ENCODE assay signal across 12 cellular contexts in genomic region chr7:151429232-151429554, GRCh38. TPM values are rescaled to one million over a fixed set of nuclear protein-coding genes. Genes with fewer than 3 reads are reported as not detected.
DNase-seq lines count a peak whose midpoint lies in the region; ATAC-seq and TF ChIP-seq lines count a peak whose summit lies in the region.
"Had no signal": no experiment of that assay in that cellular context is flagged by ENCODE, and none has a peak within 500 bp of the region (broad histone marks: within the 10 kb centered on the region; RNA-seq: fewer than 3 reads in every experiment).

No MANE protein-coding gene starts in this region.

- peaks cover 7 to 56% (median 22%) of the 10 kb centered on the region in 4 donors for H3K4me1 Mint-ChIP-seq in CD4-positive, CD25-positive, alpha-beta regulatory T cell
- H3K4me1 Mint-ChIP-seq in brain, result peaks cover 21% of the 10 kb centered on the region
- H3K4me1 Mint-ChIP-seq in activated T-helper 2 cell treated with anti-CD3 and anti-CD28 coated beads, Interferon-gamma antibody, Interleukin-2, Interleukin-4, amounts not matched to agents 10 μg/mL and 5 μg/mL and 100 μg/mL, durations not matched to agents 14 hours and 24 hours and 36 hours (ENCODE audit: low read depth), result peaks cover 34% of the 10 kb centered on the region

- H3K27me3 Mint-ChIP-seq in CD4-positive, CD25-positive, alpha-beta regulatory T cell, result no peaks in the 10 kb centered on the region
- no peaks in the 10 kb centered on the region for H3K27me3 Mint-ChIP-seq in brain
- peaks cover 5% of the 10 kb centered on the region for H3K27me3 Mint-ChIP-seq in activated T-helper 2 cell treated with anti-CD3 and anti-CD28 coated beads, Interferon-gamma antibody, Interleukin-2, Interleukin-4, amounts not matched to agents 10 μg/mL and 5 μg/mL and 100 μg/mL, durations not matched to agents 14 hours and 24 hours and 36 hours (ENCODE audit: low read depth)

- intact Hi-C loops in HCT116 (cut with micrococcal nuclease), result no loop called here
- intact Hi-C loops in ovary (cut with DNase I), result no loop called here
- intact Hi-C loops in activated T-helper 2 cell treated with anti-CD3 and anti-CD28 coated beads, Interferon-gamma antibody, Interleukin-2, Interleukin-4, amounts not matched to agents 10 μg/mL and 5 μg/mL and 100 μg/mL, durations not matched to agents 14 hours and 24 hours and 36 hours (cut with micrococcal nuclease), result loop anchor here (2.0 kb wide), 1 partner anchor 14 kb away; no protein-coding TSS in a partner anchor

- peak overlapping the region; percentile 32 for H3K4me2 ChIP-seq in HCT116 (ENCODE audit: low read length)

- no peak overlapping the region for H3K9ac ChIP-seq in HCT116 (ENCODE audit: low read length)

- no peak for TF ChIP-seq EP300 in ovary (IDR thresholded peaks at IDR 0.05)

- H3K9me3 Mint-ChIP-seq in CD4-positive, CD25-positive, alpha-beta regulatory T cell, result no peaks in the 10 kb centered on the region
- H3K9me3 Mint-ChIP-seq in brain, result peaks cover 0 to 5% (median 2%) of the 10 kb centered on the region in 5 experiments
- H3K9me3 Mint-ChIP-seq in activated T-helper 2 cell treated with anti-CD3 and anti-CD28 coated beads, Interferon-gamma antibody, Interleukin-2, Interleukin-4, amounts not matched to agents 10 μg/mL and 5 μg/mL and 100 μg/mL, durations not matched to agents 14 hours and 24 hours and 36 hours, result no peaks in the 10 kb centered on the region

- RAD21 ChIA-PET in HCT116 (lab: Charles Lee; ENCODE audit: low non-redundant PET in 1 of 2, low total read pairs in 2 of 2, uncharacterized antibody in 2 of 2, unreplicated experiment in 2 of 2), result no interaction called here

- TF ChIP-seq POLR2A in HCT116 (IDR thresholded peaks at IDR 0.05; ENCODE audit: borderline replicate concordance, extremely low read depth, insufficient read depth, insufficient read length) (no peak), ovary (IDR thresholded peaks at IDR 0.05) (no peak)

- no peaks in the 10 kb centered on the region for H3K36me3 ChIP-seq in CD4-positive, CD25-positive, alpha-beta regulatory T cell (ENCODE audit: control insufficient read depth, insufficient read depth, low read length)
- H3K36me3 ChIP-seq in HCT116 (ENCODE audit: control insufficient read depth in 1 of 2, insufficient read depth in 2 of 2, low read length in 2 of 2) (no peaks in the 10 kb centered on the region), ovary (no peaks in the 10 kb centered on the region)
- H3K36me3 ChIP-seq: esophagus muscularis mucosa had no signal

- H3K4me3 Mint-ChIP-seq in CD4-positive, CD25-positive, alpha-beta regulatory T cell, result peak overlapping the region in 2 of 4 donors; percentile 75 to 80
- H3K4me3 Mint-ChIP-seq in brain, result no peak overlapping the region
- H3K4me3 Mint-ChIP-seq in activated T-helper 2 cell treated with anti-CD3 and anti-CD28 coated beads, Interferon-gamma antibody, Interleukin-2, Interleukin-4, amounts not matched to agents 10 μg/mL and 5 μg/mL and 100 μg/mL, durations not matched to agents 14 hours and 24 hours and 36 hours (ENCODE audit: low read depth), result no peak overlapping the region

- no peak overlapping the region for H3K27ac ChIP-seq in CD4-positive, CD25-positive, alpha-beta regulatory T cell (ENCODE audit: insufficient read depth, low read length, poor library complexity, severe bottlenecking)
- H3K27ac ChIP-seq in HCT116 (ENCODE audit: low read depth, low read length) (peak overlapping the region; percentile 87; the same call in 1 of the 2 replicates), ovary (peak overlapping the region; percentile 57 to 58)

- no peaks in the 10 kb centered on the region for H3K9me2 ChIP-seq in HCT116 (ENCODE audit: insufficient read depth)

- BruUV-seq in HCT116 (replicated peaks; lab: Mats Ljungman, UMichigan), result no TSS peak

- no peaks in the 10 kb centered on the region for H3K36me3 Mint-ChIP-seq in CD4-positive, CD25-positive, alpha-beta regulatory T cell
- H3K36me3 Mint-ChIP-seq in brain, result no peaks in the 10 kb centered on the region
- no peaks in the 10 kb centered on the region for H3K36me3 Mint-ChIP-seq in activated T-helper 2 cell treated with anti-CD3 and anti-CD28 coated beads, Interferon-gamma antibody, Interleukin-2, Interleukin-4, amounts not matched to agents 10 μg/mL and 5 μg/mL and 100 μg/mL, durations not matched to agents 14 hours and 24 hours and 36 hours (ENCODE audit: low read depth)

- POLR2A ChIA-PET in HCT116 (lab: Charles Lee), result no interaction called here

- ATAC-seq in CD4-positive, CD25-positive, alpha-beta regulatory T cell (ENCODE audit: low read depth in 2 of 2), result no peak
- ATAC-seq in HCT116, result no peak; the same call in 1 of the 2 replicates
- no peak for ATAC-seq in GM21447 (IDR thresholded peaks at IDR 0.05; ENCODE audit: unreplicated experiment)
- no peak for ATAC-seq in HG03175 (IDR thresholded peaks at IDR 0.05; ENCODE audit: unreplicated experiment)

- no peaks in the 10 kb centered on the region for H3K79me2 ChIP-seq in HCT116 (ENCODE audit: insufficient read depth, low read length)

- no peaks in the 10 kb centered on the region for H3K9me3 ChIP-seq in CD4-positive, CD25-positive, alpha-beta regulatory T cell (ENCODE audit: control insufficient read depth in 2 of 2, low read length in 2 of 2)
- H3K9me3 ChIP-seq in HCT116 (ENCODE audit: control insufficient read depth in 1 of 2, insufficient read depth in 1 of 2, low read depth in 1 of 2, low read length in 2 of 2) (no peaks in the 10 kb centered on the region), ovary (no peaks in the 10 kb centered on the region)
- H3K9me3 ChIP-seq: esophagus muscularis mucosa had no signal

- H4K20me1 ChIP-seq in HCT116 (ENCODE audit: insufficient read depth), result no peaks in the 10 kb centered on the region

- peak overlapping the region; percentile 37 for H3K4me3 ChIP-seq in CD4-positive, CD25-positive, alpha-beta regulatory T cell (ENCODE audit: low read depth, low read length)
- no peak overlapping the region for H3K4me3 ChIP-seq in HCT116 (replicated peaks in 1 of 2; ENCODE audit: low read depth in 1 of 2, low read length in 2 of 2)
- H3K4me3 ChIP-seq in ovary, result no peak overlapping the region
- H3K4me3 ChIP-seq: esophagus muscularis mucosa had no signal

- no peak for TF ChIP-seq RAD21 in HCT116 (IDR thresholded peaks at IDR 0.05; ENCODE audit: low read depth)

- CTCF ChIA-PET in HCT116 (lab: Charles Lee), result no interaction called here

- DNase-seq in CD4-positive, CD25-positive, alpha-beta regulatory T cell, result no peak
- DNase-seq in HCT116 (ENCODE audit: low read depth, low spot score) (no peak), ovary (peak in 1 of 5 donors; percentile 37), DMS53 (lab: John Stamatoyannopoulos, UW) (no peak)
- no peak for DNase-seq in activated T-helper 2 cell treated with anti-CD3 and anti-CD28 coated beads, Interferon-gamma antibody, Interleukin-2, Interleukin-4, amounts not matched to agents 10 μg/mL and 5 μg/mL and 100 μg/mL, durations not matched to agents 14 hours and 24 hours and 36 hours (ENCODE audit: low spot score)
- DNase-seq: MV-4-11 had no signal

- peak overlapping the region in 2 of 3 donors; percentile 88 to 91 for H3K27ac Mint-ChIP-seq in CD4-positive, CD25-positive, alpha-beta regulatory T cell
- H3K27ac Mint-ChIP-seq in brain, result peak overlapping the region in 3 of 5 experiments; percentile 77 to 91 (median 86)
- no peak overlapping the region for H3K27ac Mint-ChIP-seq in activated T-helper 2 cell treated with anti-CD3 and anti-CD28 coated beads, Interferon-gamma antibody, Interleukin-2, Interleukin-4, amounts not matched to agents 10 μg/mL and 5 μg/mL and 100 μg/mL, durations not matched to agents 14 hours and 24 hours and 36 hours

- TF ChIP-seq CTCF in HCT116 (IDR thresholded peaks at IDR 0.05 in 2 of 3, conservative IDR thresholded peaks at IDR 0.05 in 1 of 3; ENCODE audit: borderline replicate concordance in 1 of 3, insufficient read depth in 1 of 3, low read depth in 2 of 3, low read length in 2 of 3) (no peak), brain (conservative IDR thresholded peaks at IDR 0.05) (no peak), ovary (IDR thresholded peaks at IDR 0.05) (no peak)

- H3K4me1 ChIP-seq in CD4-positive, CD25-positive, alpha-beta regulatory T cell (ENCODE audit: control insufficient read depth, insufficient read depth, low read length, poor library complexity, severe bottlenecking), result peaks cover 58% of the 10 kb centered on the region
- peaks cover 51 to 68% of the 10 kb centered on the region in 2 experiments for H3K4me1 ChIP-seq in HCT116 (ENCODE audit: control insufficient read depth in 1 of 2, insufficient read depth in 2 of 2, low read length in 2 of 2)
- peaks cover 5% of the 10 kb centered on the region for H3K4me1 ChIP-seq in ovary (ENCODE audit: insufficient read depth)

- no peak overlapping the region for H2AFZ ChIP-seq in HCT116 (ENCODE audit: low read depth, low read length, poor library complexity, severe bottlenecking)

- WGBS in ovary, 3 donors, result 88 to 97% (median 95%) methylated on average over 5 of the region's 5 CpGs

- no peaks in the 10 kb centered on the region for H3K27me3 ChIP-seq in CD4-positive, CD25-positive, alpha-beta regulatory T cell (ENCODE audit: control insufficient read depth, insufficient read depth, low read length)
- H3K27me3 ChIP-seq in HCT116 (ENCODE audit: insufficient read depth, low read length) (no peaks in the 10 kb centered on the region), ovary (no peaks in the 10 kb centered on the region)

RNA-seq across cellular contexts. Expression of gene CRYGN, which starts 10.7 kb away (rescaled TPM):
- 0.39 TPM for total RNA-seq in CD4-positive, CD25-positive, alpha-beta regulatory T cell
- polyA plus RNA-seq in CD4-positive, CD25-positive, alpha-beta regulatory T cell, result under 1 TPM in 3 of 4 donors, not detected in 1; 0.30 to 0.39 (median 0.38) TPM
- total RNA-seq in HCT116 (2021; ENCODE audit: unreplicated experiment) (not detected), ovary (1 to 10 TPM in 2 of 7 donors, under 1 TPM in 3, not detected in 2; 0.43 to 2.3 (median 0.95) TPM)
- polyA plus RNA-seq in HCT116 (2012), result not detected in 2 replicates
- polyA plus RNA-seq in brain (ENCODE audit: insufficient read depth, low read depth, low replicate concordance) (0.70 TPM), ovary (under 1 TPM; 0.24 to 0.53 TPM)
- total RNA-seq in activated T-helper 2 cell treated with anti-CD3 and anti-CD28 coated beads, Interferon-gamma antibody, Interleukin-2, Interleukin-4, amounts not matched to agents 10 μg/mL and 5 μg/mL and 100 μg/mL, durations not matched to agents 14 hours and 24 hours and 36 hours, result not detected in 2 replicates
- total RNA-seq: cerebellum, renal cortical epithelial cell had no signal

RNA-seq across cellular contexts. Expression of gene WDR86, which starts 19.4 kb away (rescaled TPM):
- total RNA-seq in CD4-positive, CD25-positive, alpha-beta regulatory T cell, result 4.8 TPM
- polyA plus RNA-seq in CD4-positive, CD25-positive, alpha-beta regulatory T cell, result under 1 TPM in 3 of 4 donors, not detected in 1; 0.15 to 0.71 (median 0.31) TPM
- total RNA-seq in HCT116 (2021; ENCODE audit: unreplicated experiment), result not detected
- 0.42 and 0.64 TPM in 2 replicates for polyA plus RNA-seq in HCT116 (2012)
- 4.1 TPM for polyA plus RNA-seq in brain (ENCODE audit: insufficient read depth, low read depth, low replicate concordance)
- 10 to 100 TPM in 5 of 7 donors, 1 to 10 TPM in 2; 1.2 to 43.4 (median 19.4) TPM for total RNA-seq in ovary
- polyA plus RNA-seq in ovary, result 1 to 10 TPM in 1 of 2 donors, under 1 TPM in 1; 0.77 to 3.1 TPM
- total RNA-seq in activated T-helper 2 cell treated with anti-CD3 and anti-CD28 coated beads, Interferon-gamma antibody, Interleukin-2, Interleukin-4, amounts not matched to agents 10 μg/mL and 5 μg/mL and 100 μg/mL, durations not matched to agents 14 hours and 24 hours and 36 hours, result not detected in 2 replicates
